Comparison of ENCODE assay signal across 9 cellular contexts in genomic region chr3:138578141-138578540, GRCh38. TPM values are rescaled to one million over a fixed set of nuclear protein-coding genes. Genes with fewer than 3 reads are reported as not detected.
DNase-seq lines count a peak whose midpoint lies in the region; ATAC-seq and TF ChIP-seq lines count a peak whose summit lies in the region.
"Had no signal": no experiment of that assay in that cellular context is flagged by ENCODE, and none has a peak within 500 bp of the region (broad histone marks: within the 10 kb centered on the region; RNA-seq: fewer than 3 reads in every experiment).

No MANE protein-coding gene starts in this region.

- CTCF ChIA-PET in naive thymus-derived CD4-positive, alpha-beta T cell (lab: Charles Lee): no interaction called here

- ATAC-seq in GM18867 (IDR thresholded peaks at IDR 0.05; ENCODE audit: unreplicated experiment) (peak; percentile 76), GM21723 (IDR thresholded peaks at IDR 0.05; ENCODE audit: unreplicated experiment) (peak; percentile 80), HG03558 (IDR thresholded peaks at IDR 0.05; ENCODE audit: extremely low read depth, unreplicated experiment) (peak; percentile 93)
- peak; percentile 47 for ATAC-seq in naive thymus-derived CD4-positive, alpha-beta T cell

- H3K27ac ChIP-seq in naive thymus-derived CD4-positive, alpha-beta T cell (ENCODE audit: low read depth, low read length): peak overlapping the region; percentile 12

- no peaks in the 10 kb centered on the region for H3K9me3 ChIP-seq in naive thymus-derived CD4-positive, alpha-beta T cell (ENCODE audit: control insufficient read depth in 2 of 3, low read length in 3 of 3)

- H3K36me3 Mint-ChIP-seq in naive thymus-derived CD4-positive, alpha-beta T cell: peaks cover 13 to 50% (median 35%) of the 10 kb centered on the region in 5 donors
- H3K36me3 Mint-ChIP-seq in endothelial cell (ENCODE audit: low read depth, unreplicated experiment): peaks cover 15% of the 10 kb centered on the region

- H3K4me1 ChIP-seq in naive thymus-derived CD4-positive, alpha-beta T cell (ENCODE audit: control insufficient read depth in 2 of 2, insufficient read depth in 2 of 2, low read length in 2 of 2): peaks cover 0 to 14% of the 10 kb centered on the region in 2 donors

- POLR2A ChIA-PET in naive thymus-derived CD4-positive, alpha-beta T cell (lab: Charles Lee): interaction anchor here (0.8 to 1.9 kb wide), 2 partner anchors 9 to 16 kb away, joined by 3 to 9 read pairs; partner anchors contain the start of gene CEP70

- DNase-seq in naive thymus-derived CD4-positive, alpha-beta T cell: peak in 2 of 9 donors; percentile 2 to 4
- no peak for DNase-seq in posterior cingulate gyrus
- no peak for DNase-seq in NCI-H1048 (lab: John Stamatoyannopoulos, UW)
- no peak for DNase-seq in endothelial cell (ENCODE audit: low spot score)
- DNase-seq: activated gamma-delta T cell, erythroblast had no signal

- H3K27me3 ChIP-seq in naive thymus-derived CD4-positive, alpha-beta T cell (ENCODE audit: control insufficient read depth in 2 of 2, insufficient read depth in 2 of 2, low read length in 2 of 2): no peaks in the 10 kb centered on the region

- H3K9me3 Mint-ChIP-seq in naive thymus-derived CD4-positive, alpha-beta T cell: peaks cover 4 to 23% (median 6%) of the 10 kb centered on the region in 11 donors
- peaks cover 7% of the 10 kb centered on the region for H3K9me3 Mint-ChIP-seq in endothelial cell (ENCODE audit: unreplicated experiment)

- intact Hi-C loops in naive thymus-derived CD4-positive, alpha-beta T cell (cut with micrococcal nuclease): loop anchor here in 1 of 2 donors (1.0 kb wide), 1 partner anchor 16 kb away; the partner anchor contains the start of gene CEP70
- intact Hi-C loops in posterior cingulate gyrus (cut with DNase I): no loop called here

- no peak for TF ChIP-seq CTCF in endothelial cell (IDR thresholded peaks at IDR 0.05; ENCODE audit: unreplicated experiment)

- peak overlapping the region; percentile 40 to 89 (median 78) for H3K4me3 Mint-ChIP-seq in naive thymus-derived CD4-positive, alpha-beta T cell
- H3K4me3 Mint-ChIP-seq in endothelial cell (ENCODE audit: unreplicated experiment): no peak overlapping the region

- H3K4me3 ChIP-seq in naive thymus-derived CD4-positive, alpha-beta T cell (ENCODE audit: low read length): peak overlapping the region; percentile 17

- peaks cover 0 to 4% (median 0%) of the 10 kb centered on the region in 3 experiments for H3K36me3 ChIP-seq in naive thymus-derived CD4-positive, alpha-beta T cell (ENCODE audit: control insufficient read depth in 2 of 3, insufficient read depth in 3 of 3, low read length in 3 of 3)

- H3K4me1 Mint-ChIP-seq in naive thymus-derived CD4-positive, alpha-beta T cell: peaks cover 22 to 37% (median 30%) of the 10 kb centered on the region in 7 donors
- H3K4me1 Mint-ChIP-seq in endothelial cell (ENCODE audit: unreplicated experiment): no peaks in the 10 kb centered on the region

- H3K27me3 Mint-ChIP-seq in naive thymus-derived CD4-positive, alpha-beta T cell: no peaks in the 10 kb centered on the region
- H3K27me3 Mint-ChIP-seq in endothelial cell (ENCODE audit: unreplicated experiment): peaks cover 4% of the 10 kb centered on the region

- peak overlapping the region; percentile 29 to 86 (median 70) for H3K27ac Mint-ChIP-seq in naive thymus-derived CD4-positive, alpha-beta T cell
- no peak overlapping the region for H3K27ac Mint-ChIP-seq in endothelial cell (ENCODE audit: unreplicated experiment)

RNA-seq across cellular contexts. Expression of gene CEP70, which starts 15.9 kb away (rescaled TPM):
- 10 to 100 TPM; 11.8 to 35.1 (median 21.1) TPM for total RNA-seq in naive thymus-derived CD4-positive, alpha-beta T cell
- 10 to 100 TPM; 12.0 to 12.9 TPM for polyA plus RNA-seq in naive thymus-derived CD4-positive, alpha-beta T cell
- total RNA-seq in endothelial cell (ENCODE audit: unreplicated experiment): 12.3 TPM

RNA-seq across cellular contexts. Expression of gene FAIM, which starts 30.4 kb away (rescaled TPM):
- total RNA-seq in naive thymus-derived CD4-positive, alpha-beta T cell: 1 to 10 TPM; 1.6 to 3.3 (median 2.6) TPM
- polyA plus RNA-seq in naive thymus-derived CD4-positive, alpha-beta T cell: 1 to 10 TPM; 4.6 to 6.4 TPM
- total RNA-seq in endothelial cell (ENCODE audit: unreplicated experiment): 5.5 TPM
